In genomic region chr17:80546267-80546666, GRCh38 we compare ENCODE assay signal across 1 cellular context.
TF ChIP-seq lines count a peak whose summit lies in the region.

No MANE protein-coding gene starts in this region.

TF ChIP-seq in WTC11, 78 proteins besides CTCF, POLR2A, EP300 and RAD21 (continued from another document):
- no peak for TF ChIP-seq ZNF512 (CRISPR knock-in tag; IDR thresholded peaks at IDR 0.05; ENCODE audit: borderline replicate concordance)
